ENCODE assay signal across 23 cellular contexts in the genomic region with DNA sequence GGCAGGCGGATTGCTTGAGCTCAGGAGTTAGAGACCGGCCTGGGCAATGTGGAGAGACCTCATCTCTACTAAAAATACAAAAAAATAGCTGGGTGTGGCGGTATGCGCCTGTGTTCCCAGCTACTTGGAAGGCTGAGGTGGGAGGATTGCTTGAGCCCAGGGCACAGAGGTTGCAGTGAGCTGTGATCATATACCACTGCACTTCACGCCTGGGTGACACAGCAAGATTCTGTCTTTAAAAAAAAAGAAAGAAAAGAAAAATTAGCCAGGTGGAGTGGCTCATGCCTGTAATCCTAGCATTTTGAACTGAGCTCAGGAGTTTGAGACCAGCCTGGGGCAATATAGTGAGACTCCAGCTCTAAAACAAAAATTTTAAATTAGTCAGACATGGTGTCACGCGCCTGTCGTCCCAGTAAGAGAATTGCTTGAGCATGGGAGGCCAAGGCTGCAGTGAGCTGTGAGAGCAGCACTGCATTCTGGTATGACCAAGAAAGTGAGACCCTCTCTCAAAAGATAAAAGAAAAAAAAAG.
"Had no signal": no experiment of that assay in that cellular context is flagged by ENCODE, and none has a peak within 500 bp of the region (broad histone marks: within the 10 kb centered on the region; RNA-seq: fewer than 3 reads in every experiment).

No MANE protein-coding gene starts in this region.

- DNase-seq: IMR-90, Karpas-422, KG1, MG63, NCI-H1092 treated with DMSO at 0.1 percent for 48 hours, NCI-H1436, NCI-H187, NCI-H2029, NCI-H2081 treated with DMSO at 0.1 percent for 48 hours, NCI-H2171, NCI-H226, NCI-H446, NCI-H510A, NCI-H524 treated with DMSO at 0.1 percent for 48 hours, NCI-H69, NCI-H774, Right ventricle myocardium superior, RPMI8226, SIG-M5, SW 1271 had no signal

- H3K27ac ChIP-seq: SJSA1, SK-N-MC had no signal

- ATAC-seq: HepG2 had no signal

- H3K9me3 ChIP-seq: MG63, SJSA1 had no signal

- H3K27me3 ChIP-seq: MG63, SJSA1 had no signal

- H3K4me1 ChIP-seq: SJSA1 had no signal

- H3K4me3 ChIP-seq: MG63, SJSA1, SK-N-MC had no signal
